In genomic region chr6:111307275-111307858, GRCh38 we compare ENCODE assay signal across 2 cellular contexts.
TF ChIP-seq lines count a peak whose summit lies in the region.

No MANE protein-coding gene starts in this region.

TF ChIP-seq in IMR-90, 13 proteins besides CTCF, POLR2A, EP300 and RAD21 (continued from another document):
- TF ChIP-seq CEBPB (IDR thresholded peaks at IDR 0.05; ENCODE audit: low read depth, low read length) = peak; percentile 60

TF ChIP-seq in GM12878, 131 proteins besides CTCF, POLR2A, EP300 and RAD21 (continued from another document):
- TF ChIP-seq, protein P1, sequence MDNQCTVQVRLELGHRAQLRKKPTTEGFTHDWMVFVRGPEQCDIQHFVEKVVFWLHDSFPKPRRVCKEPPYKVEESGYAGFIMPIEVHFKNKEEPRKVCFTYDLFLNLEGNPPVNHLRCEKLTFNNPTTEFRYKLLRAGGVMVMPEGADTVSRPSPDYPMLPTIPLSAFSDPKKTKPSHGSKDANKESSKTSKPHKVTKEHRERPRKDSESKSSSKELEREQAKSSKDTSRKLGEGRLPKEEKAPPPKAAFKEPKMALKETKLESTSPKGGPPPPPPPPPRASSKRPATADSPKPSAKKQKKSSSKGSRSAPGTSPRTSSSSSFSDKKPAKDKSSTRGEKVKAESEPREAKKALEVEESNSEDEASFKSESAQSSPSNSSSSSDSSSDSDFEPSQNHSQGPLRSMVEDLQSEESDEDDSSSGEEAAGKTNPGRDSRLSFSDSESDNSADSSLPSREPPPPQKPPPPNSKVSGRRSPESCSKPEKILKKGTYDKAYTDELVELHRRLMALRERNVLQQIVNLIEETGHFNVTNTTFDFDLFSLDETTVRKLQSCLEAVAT (IDR thresholded peaks at IDR 0.05) = no peak
- no peak for TF ChIP-seq CBFB (IDR thresholded peaks at IDR 0.05; ENCODE audit: low read depth)
- TF ChIP-seq NFIC (IDR thresholded peaks at IDR 0.05; ENCODE audit: low read depth, low read length) = no peak
- TF ChIP-seq ZNF207 (IDR thresholded peaks at IDR 0.05; ENCODE audit: borderline replicate concordance) = no peak
